ENCODE assay signal across 1 cellular context in the genomic region with DNA sequence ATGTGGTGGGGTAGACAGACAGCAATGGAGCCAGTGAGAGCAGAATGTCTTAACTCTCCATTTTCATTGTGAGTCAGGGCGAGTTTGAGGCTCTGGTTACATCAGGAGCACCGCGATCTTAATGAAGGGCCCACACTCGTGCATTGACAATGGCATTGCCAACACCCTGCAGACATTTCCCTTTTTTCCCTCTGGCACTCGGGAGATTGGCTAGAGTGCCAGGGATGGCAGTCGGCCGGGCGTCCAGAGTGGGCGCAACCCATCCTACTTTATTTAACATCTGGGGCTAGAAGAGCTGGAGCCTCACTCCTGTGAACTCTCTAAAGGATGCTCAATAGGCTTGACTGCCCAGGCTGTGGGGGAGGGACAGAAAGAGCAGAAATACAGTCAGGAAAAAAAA.
TF ChIP-seq lines count a peak whose summit lies in the region.

No MANE protein-coding gene starts in this region.

TF ChIP-seq in IMR-90, 13 proteins besides CTCF, POLR2A, EP300 and RAD21:
- TF ChIP-seq RFX5 (IDR thresholded peaks at IDR 0.05; ENCODE audit: low read depth, low read length) (no peak), BHLHE40 (IDR thresholded peaks at IDR 0.05; ENCODE audit: low read depth, low read length) (no peak), SMC3 (IDR thresholded peaks at IDR 0.05; ENCODE audit: low read depth, low read length) (no peak), MAZ (IDR thresholded peaks at IDR 0.05; ENCODE audit: borderline replicate concordance, low read depth, low read length) (no peak)
TF ChIP-seq in IMR-90: peak in this region for 0.
